2 cellular contexts compared by ENCODE assay signal in the genomic region with DNA sequence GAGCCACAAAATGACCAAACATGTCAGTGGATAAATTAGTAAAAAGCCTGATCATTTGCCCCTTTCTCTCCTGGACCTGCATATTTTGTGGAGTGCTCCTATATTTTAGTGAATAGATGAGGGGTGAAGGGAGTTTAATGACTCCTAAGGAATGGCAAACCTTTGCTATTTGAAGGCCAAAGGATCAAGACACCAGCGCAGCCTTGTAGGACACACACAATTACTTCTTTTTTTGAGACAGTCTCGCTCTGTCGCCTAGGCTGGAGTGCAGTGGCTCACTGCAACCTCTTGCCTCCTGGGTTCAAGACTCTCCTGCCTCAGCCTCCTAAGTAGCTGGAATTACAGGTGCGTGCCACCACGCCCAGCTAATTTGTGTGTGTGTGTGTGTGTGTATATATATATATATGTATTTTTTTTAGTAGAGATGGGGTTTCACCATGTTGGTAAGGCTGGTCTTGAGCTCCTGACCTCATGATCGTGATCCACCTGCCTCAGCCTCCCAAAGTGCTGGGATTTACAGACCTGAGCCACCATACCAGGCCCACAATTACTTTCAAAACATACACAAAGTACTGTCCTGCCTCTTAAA.
TF ChIP-seq lines count a peak whose summit lies in the region.

No MANE protein-coding gene starts in this region.

TF ChIP-seq in IMR-90, 13 proteins besides CTCF, POLR2A, EP300 and RAD21:
- TF ChIP-seq, protein P1, sequence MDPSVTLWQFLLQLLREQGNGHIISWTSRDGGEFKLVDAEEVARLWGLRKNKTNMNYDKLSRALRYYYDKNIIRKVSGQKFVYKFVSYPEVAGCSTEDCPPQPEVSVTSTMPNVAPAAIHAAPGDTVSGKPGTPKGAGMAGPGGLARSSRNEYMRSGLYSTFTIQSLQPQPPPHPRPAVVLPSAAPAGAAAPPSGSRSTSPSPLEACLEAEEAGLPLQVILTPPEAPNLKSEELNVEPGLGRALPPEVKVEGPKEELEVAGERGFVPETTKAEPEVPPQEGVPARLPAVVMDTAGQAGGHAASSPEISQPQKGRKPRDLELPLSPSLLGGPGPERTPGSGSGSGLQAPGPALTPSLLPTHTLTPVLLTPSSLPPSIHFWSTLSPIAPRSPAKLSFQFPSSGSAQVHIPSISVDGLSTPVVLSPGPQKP (IDR thresholded peaks at IDR 0.05; ENCODE audit: borderline replicate concordance, low read depth, low read length), result no peak
- TF ChIP-seq MAFK (IDR thresholded peaks at IDR 0.05; ENCODE audit: low read depth, low read length) (no peak), RFX5 (IDR thresholded peaks at IDR 0.05; ENCODE audit: low read depth, low read length) (no peak), FOS (IDR thresholded peaks at IDR 0.05; ENCODE audit: low read depth, low read length) (no peak), BHLHE40 (IDR thresholded peaks at IDR 0.05; ENCODE audit: low read depth, low read length) (no peak), MXI1 (IDR thresholded peaks at IDR 0.05; ENCODE audit: borderline replicate concordance, low read depth, low read length) (no peak), RCOR1 (IDR thresholded peaks at IDR 0.05; ENCODE audit: insufficient replicate concordance, low read length) (no peak), MAZ (IDR thresholded peaks at IDR 0.05; ENCODE audit: borderline replicate concordance, low read depth, low read length) (no peak), SMC3 (IDR thresholded peaks at IDR 0.05; ENCODE audit: low read depth, low read length) (no peak), NFE2L2 (IDR thresholded peaks at IDR 0.05; ENCODE audit: low read depth, low read length) (no peak), CEBPB (IDR thresholded peaks at IDR 0.05; ENCODE audit: low read depth, low read length) (no peak), CHD1 (IDR thresholded peaks at IDR 0.05; ENCODE audit: low read depth, low read length) (no peak)
- TF ChIP-seq, protein P2, sequence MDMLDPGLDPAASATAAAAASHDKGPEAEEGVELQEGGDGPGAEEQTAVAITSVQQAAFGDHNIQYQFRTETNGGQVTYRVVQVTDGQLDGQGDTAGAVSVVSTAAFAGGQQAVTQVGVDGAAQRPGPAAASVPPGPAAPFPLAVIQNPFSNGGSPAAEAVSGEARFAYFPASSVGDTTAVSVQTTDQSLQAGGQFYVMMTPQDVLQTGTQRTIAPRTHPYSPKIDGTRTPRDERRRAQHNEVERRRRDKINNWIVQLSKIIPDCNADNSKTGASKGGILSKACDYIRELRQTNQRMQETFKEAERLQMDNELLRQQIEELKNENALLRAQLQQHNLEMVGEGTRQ (IDR thresholded peaks at IDR 0.05; ENCODE audit: low read depth, low read length), result no peak

TF ChIP-seq in H1, 55 proteins besides CTCF, POLR2A, EP300 and RAD21:
- no peak for TF ChIP-seq ZNF274 (IDR thresholded peaks at IDR 0.05; ENCODE audit: borderline replicate concordance, extremely low read depth, low read length)
- TF ChIP-seq, protein P3, sequence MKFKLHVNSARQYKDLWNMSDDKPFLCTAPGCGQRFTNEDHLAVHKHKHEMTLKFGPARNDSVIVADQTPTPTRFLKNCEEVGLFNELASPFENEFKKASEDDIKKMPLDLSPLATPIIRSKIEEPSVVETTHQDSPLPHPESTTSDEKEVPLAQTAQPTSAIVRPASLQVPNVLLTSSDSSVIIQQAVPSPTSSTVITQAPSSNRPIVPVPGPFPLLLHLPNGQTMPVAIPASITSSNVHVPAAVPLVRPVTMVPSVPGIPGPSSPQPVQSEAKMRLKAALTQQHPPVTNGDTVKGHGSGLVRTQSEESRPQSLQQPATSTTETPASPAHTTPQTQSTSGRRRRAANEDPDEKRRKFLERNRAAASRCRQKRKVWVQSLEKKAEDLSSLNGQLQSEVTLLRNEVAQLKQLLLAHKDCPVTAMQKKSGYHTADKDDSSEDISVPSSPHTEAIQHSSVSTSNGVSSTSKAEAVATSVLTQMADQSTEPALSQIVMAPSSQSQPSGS (IDR thresholded peaks at IDR 0.05; ENCODE audit: low read length), result no peak
- TF ChIP-seq, protein P4, sequence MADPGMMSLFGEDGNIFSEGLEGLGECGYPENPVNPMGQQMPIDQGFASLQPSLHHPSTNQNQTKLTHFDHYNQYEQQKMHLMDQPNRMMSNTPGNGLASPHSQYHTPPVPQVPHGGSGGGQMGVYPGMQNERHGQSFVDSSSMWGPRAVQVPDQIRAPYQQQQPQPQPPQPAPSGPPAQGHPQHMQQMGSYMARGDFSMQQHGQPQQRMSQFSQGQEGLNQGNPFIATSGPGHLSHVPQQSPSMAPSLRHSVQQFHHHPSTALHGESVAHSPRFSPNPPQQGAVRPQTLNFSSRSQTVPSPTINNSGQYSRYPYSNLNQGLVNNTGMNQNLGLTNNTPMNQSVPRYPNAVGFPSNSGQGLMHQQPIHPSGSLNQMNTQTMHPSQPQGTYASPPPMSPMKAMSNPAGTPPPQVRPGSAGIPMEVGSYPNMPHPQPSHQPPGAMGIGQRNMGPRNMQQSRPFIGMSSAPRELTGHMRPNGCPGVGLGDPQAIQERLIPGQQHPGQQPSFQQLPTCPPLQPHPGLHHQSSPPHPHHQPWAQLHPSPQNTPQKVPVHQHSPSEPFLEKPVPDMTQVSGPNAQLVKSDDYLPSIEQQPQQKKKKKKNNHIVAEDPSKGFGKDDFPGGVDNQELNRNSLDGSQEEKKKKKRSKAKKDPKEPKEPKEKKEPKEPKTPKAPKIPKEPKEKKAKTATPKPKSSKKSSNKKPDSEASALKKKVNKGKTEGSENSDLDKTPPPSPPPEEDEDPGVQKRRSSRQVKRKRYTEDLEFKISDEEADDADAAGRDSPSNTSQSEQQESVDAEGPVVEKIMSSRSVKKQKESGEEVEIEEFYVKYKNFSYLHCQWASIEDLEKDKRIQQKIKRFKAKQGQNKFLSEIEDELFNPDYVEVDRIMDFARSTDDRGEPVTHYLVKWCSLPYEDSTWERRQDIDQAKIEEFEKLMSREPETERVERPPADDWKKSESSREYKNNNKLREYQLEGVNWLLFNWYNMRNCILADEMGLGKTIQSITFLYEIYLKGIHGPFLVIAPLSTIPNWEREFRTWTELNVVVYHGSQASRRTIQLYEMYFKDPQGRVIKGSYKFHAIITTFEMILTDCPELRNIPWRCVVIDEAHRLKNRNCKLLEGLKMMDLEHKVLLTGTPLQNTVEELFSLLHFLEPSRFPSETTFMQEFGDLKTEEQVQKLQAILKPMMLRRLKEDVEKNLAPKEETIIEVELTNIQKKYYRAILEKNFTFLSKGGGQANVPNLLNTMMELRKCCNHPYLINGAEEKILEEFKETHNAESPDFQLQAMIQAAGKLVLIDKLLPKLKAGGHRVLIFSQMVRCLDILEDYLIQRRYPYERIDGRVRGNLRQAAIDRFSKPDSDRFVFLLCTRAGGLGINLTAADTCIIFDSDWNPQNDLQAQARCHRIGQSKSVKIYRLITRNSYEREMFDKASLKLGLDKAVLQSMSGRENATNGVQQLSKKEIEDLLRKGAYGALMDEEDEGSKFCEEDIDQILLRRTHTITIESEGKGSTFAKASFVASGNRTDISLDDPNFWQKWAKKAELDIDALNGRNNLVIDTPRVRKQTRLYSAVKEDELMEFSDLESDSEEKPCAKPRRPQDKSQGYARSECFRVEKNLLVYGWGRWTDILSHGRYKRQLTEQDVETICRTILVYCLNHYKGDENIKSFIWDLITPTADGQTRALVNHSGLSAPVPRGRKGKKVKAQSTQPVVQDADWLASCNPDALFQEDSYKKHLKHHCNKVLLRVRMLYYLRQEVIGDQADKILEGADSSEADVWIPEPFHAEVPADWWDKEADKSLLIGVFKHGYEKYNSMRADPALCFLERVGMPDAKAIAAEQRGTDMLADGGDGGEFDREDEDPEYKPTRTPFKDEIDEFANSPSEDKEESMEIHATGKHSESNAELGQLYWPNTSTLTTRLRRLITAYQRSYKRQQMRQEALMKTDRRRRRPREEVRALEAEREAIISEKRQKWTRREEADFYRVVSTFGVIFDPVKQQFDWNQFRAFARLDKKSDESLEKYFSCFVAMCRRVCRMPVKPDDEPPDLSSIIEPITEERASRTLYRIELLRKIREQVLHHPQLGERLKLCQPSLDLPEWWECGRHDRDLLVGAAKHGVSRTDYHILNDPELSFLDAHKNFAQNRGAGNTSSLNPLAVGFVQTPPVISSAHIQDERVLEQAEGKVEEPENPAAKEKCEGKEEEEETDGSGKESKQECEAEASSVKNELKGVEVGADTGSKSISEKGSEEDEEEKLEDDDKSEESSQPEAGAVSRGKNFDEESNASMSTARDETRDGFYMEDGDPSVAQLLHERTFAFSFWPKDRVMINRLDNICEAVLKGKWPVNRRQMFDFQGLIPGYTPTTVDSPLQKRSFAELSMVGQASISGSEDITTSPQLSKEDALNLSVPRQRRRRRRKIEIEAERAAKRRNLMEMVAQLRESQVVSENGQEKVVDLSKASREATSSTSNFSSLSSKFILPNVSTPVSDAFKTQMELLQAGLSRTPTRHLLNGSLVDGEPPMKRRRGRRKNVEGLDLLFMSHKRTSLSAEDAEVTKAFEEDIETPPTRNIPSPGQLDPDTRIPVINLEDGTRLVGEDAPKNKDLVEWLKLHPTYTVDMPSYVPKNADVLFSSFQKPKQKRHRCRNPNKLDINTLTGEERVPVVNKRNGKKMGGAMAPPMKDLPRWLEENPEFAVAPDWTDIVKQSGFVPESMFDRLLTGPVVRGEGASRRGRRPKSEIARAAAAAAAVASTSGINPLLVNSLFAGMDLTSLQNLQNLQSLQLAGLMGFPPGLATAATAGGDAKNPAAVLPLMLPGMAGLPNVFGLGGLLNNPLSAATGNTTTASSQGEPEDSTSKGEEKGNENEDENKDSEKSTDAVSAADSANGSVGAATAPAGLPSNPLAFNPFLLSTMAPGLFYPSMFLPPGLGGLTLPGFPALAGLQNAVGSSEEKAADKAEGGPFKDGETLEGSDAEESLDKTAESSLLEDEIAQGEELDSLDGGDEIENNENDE (IDR thresholded peaks at IDR 0.05; ENCODE audit: insufficient replicate concordance, low read length), result no peak
- no peak for TF ChIP-seq KDM5A (IDR thresholded peaks at IDR 0.05; ENCODE audit: low read length)
- TF ChIP-seq POLR2AphosphoS5 (IDR thresholded peaks at IDR 0.05; ENCODE audit: low read depth, low read length), result peak; percentile 81
- TF ChIP-seq, protein P2 (IDR thresholded peaks at IDR 0.05; ENCODE audit: low read length), result no peak
- TF ChIP-seq SP1 (IDR thresholded peaks at IDR 0.05; ENCODE audit: low read depth, low read length), result no peak
